In the genomic region with DNA sequence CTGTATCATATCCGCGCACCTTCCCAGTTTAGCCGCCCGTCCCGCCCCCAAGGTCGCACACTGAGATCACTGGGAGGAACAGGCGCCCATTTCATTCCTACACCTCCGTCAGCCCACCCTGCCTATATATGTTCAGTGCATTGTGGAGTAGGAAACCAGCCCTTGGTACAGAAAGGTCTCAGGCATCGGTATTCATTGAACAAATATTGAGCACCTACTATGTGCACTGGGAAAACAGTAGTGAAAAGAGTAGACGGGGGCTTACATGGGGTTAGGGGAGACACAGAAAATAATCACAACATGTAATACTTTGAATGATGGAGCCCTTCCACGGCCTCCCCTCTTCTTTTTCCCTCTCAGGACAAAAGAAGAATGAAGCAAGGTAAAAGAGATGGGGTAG, we compare ENCODE assay signal across 9 cellular contexts. TPM values are rescaled to one million over a fixed set of nuclear protein-coding genes. Genes with fewer than 3 reads are reported as not detected.
DNase-seq lines count a peak whose midpoint lies in the region; ATAC-seq and TF ChIP-seq lines count a peak whose summit lies in the region.
"Had no signal": no experiment of that assay in that cellular context is flagged by ENCODE, and none has a peak within 500 bp of the region (broad histone marks: within the 10 kb centered on the region; RNA-seq: fewer than 3 reads in every experiment).

No MANE protein-coding gene starts in this region.

- H2AFZ ChIP-seq in KMS-11 (ENCODE audit: low read depth) (peak overlapping the region; percentile 57; the same call in 1 of the 2 replicates), osteoblast (ENCODE audit: low read length) (peak overlapping the region; percentile 98)

- H3K4me1 Mint-ChIP-seq in CD4-positive, CD25-positive, alpha-beta regulatory T cell, result peaks cover 8 to 42% (median 18%) of the 10 kb centered on the region in 4 donors

- peak overlapping the region; percentile 70; the same call in 1 of the 2 replicates for H3K9ac ChIP-seq in KMS-11

- no peak for DNase-seq in CD4-positive, CD25-positive, alpha-beta regulatory T cell
- DNase-seq in caudate nucleus (lab: John Stamatoyannopoulos, UW), result no peak
- no peak for DNase-seq in osteoblast (ENCODE audit: insufficient read length, low spot score, missing footprints)
- no peak for DNase-seq in C1 segment of cervical spinal cord (lab: John Stamatoyannopoulos, UW)
- DNase-seq: SIG-M5 had no signal

- no peaks in the 10 kb centered on the region for H3K9me3 ChIP-seq in CD4-positive, CD25-positive, alpha-beta regulatory T cell (ENCODE audit: control insufficient read depth in 2 of 2, low read length in 2 of 2)
- H3K9me3 ChIP-seq in osteoblast (ENCODE audit: low read depth, low read length), result no peaks in the 10 kb centered on the region

- no peaks in the 10 kb centered on the region for H3K27me3 Mint-ChIP-seq in CD4-positive, CD25-positive, alpha-beta regulatory T cell

- H3K4me3 Mint-ChIP-seq in CD4-positive, CD25-positive, alpha-beta regulatory T cell, result peak overlapping the region; percentile 79 to 94 (median 89)

- H3K36me3 Mint-ChIP-seq in CD4-positive, CD25-positive, alpha-beta regulatory T cell, result no peaks in the 10 kb centered on the region

- H3K4me2 ChIP-seq in KMS-11, result no peak overlapping the region
- peak overlapping the region; percentile 99 for H3K4me2 ChIP-seq in osteoblast (ENCODE audit: insufficient read depth, low read length)

- no peak overlapping the region for H3K27ac ChIP-seq in CD4-positive, CD25-positive, alpha-beta regulatory T cell (ENCODE audit: insufficient read depth, low read length, poor library complexity, severe bottlenecking)
- H3K27ac ChIP-seq in KMS-11 (peak overlapping the region; percentile 47; the same call in 1 of the 2 replicates), caudate nucleus (ENCODE audit: low read depth, low read length) (peak overlapping the region; percentile 84), osteoblast (ENCODE audit: low read depth, low read length) (peak overlapping the region; percentile 59)

- H3K9me3 Mint-ChIP-seq in CD4-positive, CD25-positive, alpha-beta regulatory T cell, result no peaks in the 10 kb centered on the region

- H3K4me1 ChIP-seq in CD4-positive, CD25-positive, alpha-beta regulatory T cell (ENCODE audit: control insufficient read depth, insufficient read depth, low read length, poor library complexity, severe bottlenecking), result peaks cover 10% of the 10 kb centered on the region
- H3K4me1 ChIP-seq in KMS-11 (ENCODE audit: low read depth, poor library complexity, severe bottlenecking) (peaks cover 24% of the 10 kb centered on the region), osteoblast (ENCODE audit: insufficient read depth, low read length) (peaks cover 10% of the 10 kb centered on the region)

- no peaks in the 10 kb centered on the region for H3K36me3 ChIP-seq in CD4-positive, CD25-positive, alpha-beta regulatory T cell (ENCODE audit: control insufficient read depth, insufficient read depth, low read length)
- H3K36me3 ChIP-seq in KMS-11 (ENCODE audit: insufficient read depth) (no peaks in the 10 kb centered on the region), osteoblast (ENCODE audit: insufficient read depth, low read length) (peaks cover 3% of the 10 kb centered on the region)

- H3K27ac Mint-ChIP-seq in CD4-positive, CD25-positive, alpha-beta regulatory T cell, result peak overlapping the region in 2 of 3 donors; percentile 20 to 83

- ATAC-seq in CD4-positive, CD25-positive, alpha-beta regulatory T cell (ENCODE audit: low read depth in 2 of 2), result no peak
- ATAC-seq in HG03521 (IDR thresholded peaks at IDR 0.05; ENCODE audit: unreplicated experiment) (no peak), HG02642 (IDR thresholded peaks at IDR 0.05; ENCODE audit: poor library complexity, unreplicated experiment) (no peak), GM19328 (IDR thresholded peaks at IDR 0.05; ENCODE audit: unreplicated experiment) (no peak)

- H4K20me1 ChIP-seq in KMS-11 (ENCODE audit: insufficient read depth), result no peaks in the 10 kb centered on the region
- no peaks in the 10 kb centered on the region for H4K20me1 ChIP-seq in osteoblast (ENCODE audit: insufficient read depth, low read length)

- no peak overlapping the region for H3K4me3 ChIP-seq in CD4-positive, CD25-positive, alpha-beta regulatory T cell (ENCODE audit: low read depth, low read length)
- no peak overlapping the region for H3K4me3 ChIP-seq in KMS-11 (IDR thresholded peaks at IDR 0.05; ENCODE audit: insufficient read depth, low read depth, low read length)
- H3K4me3 ChIP-seq in osteoblast (ENCODE audit: insufficient read depth, low read length), result no peak overlapping the region

- H3K79me2 ChIP-seq in KMS-11 (ENCODE audit: insufficient read depth, low read depth) (no peaks in the 10 kb centered on the region), osteoblast (ENCODE audit: insufficient read depth, low read length) (peaks cover 9% of the 10 kb centered on the region)

- no peaks in the 10 kb centered on the region for H3K27me3 ChIP-seq in CD4-positive, CD25-positive, alpha-beta regulatory T cell (ENCODE audit: control insufficient read depth, insufficient read depth, low read length)
- H3K27me3 ChIP-seq in KMS-11 (ENCODE audit: insufficient read depth, low read depth) (no peaks in the 10 kb centered on the region), osteoblast (ENCODE audit: insufficient read depth, low read length) (no peaks in the 10 kb centered on the region)

- TF ChIP-seq CTCF in KMS-11 (conservative IDR thresholded peaks at IDR 0.05; ENCODE audit: low read depth, low read length) (no peak), osteoblast (IDR thresholded peaks at IDR 0.05; ENCODE audit: extremely low read depth, low read depth, low read length) (no peak)

RNA-seq across cellular contexts. Expression of a gene that starts 0.8 kb away (rescaled TPM):
- 11.2 TPM for total RNA-seq in CD4-positive, CD25-positive, alpha-beta regulatory T cell
- polyA plus RNA-seq in CD4-positive, CD25-positive, alpha-beta regulatory T cell, result 10 to 100 TPM; 13.1 to 20.2 (median 16.4) TPM
- 32.2 and 38.0 TPM in 2 replicates for total RNA-seq in osteoblast

RNA-seq across cellular contexts. Expression of a gene that starts 34.4 kb away (rescaled TPM):
- total RNA-seq in CD4-positive, CD25-positive, alpha-beta regulatory T cell, result 84.7 TPM
- 10 to 100 TPM; 37.7 to 59.9 (median 48.9) TPM for polyA plus RNA-seq in CD4-positive, CD25-positive, alpha-beta regulatory T cell
- total RNA-seq in osteoblast, result 190 and 222 TPM in 2 replicates
